In genomic region chr10:11683529-11684320, GRCh38 we compare ENCODE assay signal across 10 cellular contexts. TPM values are rescaled to one million over a fixed set of nuclear protein-coding genes. Genes with fewer than 3 reads are reported as not detected.
DNase-seq lines count a peak whose midpoint lies in the region; ATAC-seq and TF ChIP-seq lines count a peak whose summit lies in the region.
"Had no signal": no experiment of that assay in that cellular context is flagged by ENCODE, and none has a peak within 500 bp of the region (broad histone marks: within the 10 kb centered on the region; RNA-seq: fewer than 3 reads in every experiment).

No MANE protein-coding gene starts in this region.

- DNase-seq in RPMI8226 (peak; percentile 55), left colon (peak; percentile 64 to 67), putamen (ENCODE audit: low spot score) (no peak), GM10266 (ENCODE audit: extremely low spot score) (no peak)
- DNase-seq: OCI-M1 had no signal

- H3K4me3 ChIP-seq in BLaER1 treated with 17β-estradiol and CSF1 and Interleukin-3, amounts not matched to agents 10 nM and 100 nM = peak overlapping the region in 8 of 10 experiments; percentile 49 to 61 (median 56); a peak in 12 of 20 replicates
- H3K4me3 ChIP-seq in GM08714 (ENCODE audit: low read length) = peak overlapping the region; percentile 58; the same call in 1 of the 2 replicates
- H3K4me3 ChIP-seq: thyroid gland had no signal

- intact Hi-C loops in left colon (cut with DNase I, micrococcal nuclease) = no loop called here

- ATAC-seq in left colon (peak; percentile 74), HG02870 (IDR thresholded peaks at IDR 0.05; ENCODE audit: unreplicated experiment) (no peak), GM18505 (IDR thresholded peaks at IDR 0.05; ENCODE audit: unreplicated experiment) (no peak)

- H3K4me2 ChIP-seq in BLaER1 treated with 17β-estradiol and CSF1 and Interleukin-3, amounts not matched to agents 10 nM and 100 nM = peak overlapping the region; percentile 82 to 97 (median 86)

- peak overlapping the region in 9 of 11 experiments; percentile 79 to 86 (median 82); a peak in 19 of 22 replicates for H3K9ac ChIP-seq in BLaER1 treated with 17β-estradiol and CSF1 and Interleukin-3, amounts not matched to agents 10 nM and 100 nM

- H4K20me1 ChIP-seq in BLaER1 treated with 17β-estradiol and CSF1 and Interleukin-3, amounts not matched to agents 10 nM and 100 nM = 0 out of 22 replicates have a peak, but pooled peaks cover 0 to 4% (median 0%) of the 10 kb centered on the region in 11 experiments

- H3K4me1 ChIP-seq in BLaER1 treated with 17β-estradiol and CSF1 and Interleukin-3, amounts not matched to agents 10 nM and 100 nM = peaks cover 68 to 95% (median 92%) of the 10 kb centered on the region in 10 experiments

- no peaks in the 10 kb centered on the region for H3K36me3 ChIP-seq in BLaER1 treated with 17β-estradiol and CSF1 and Interleukin-3, amounts not matched to agents 10 nM and 100 nM
- H3K36me3 ChIP-seq: thyroid gland had no signal

- peak overlapping the region in 9 of 11 experiments; percentile 86 to 95 (median 93); a peak in 18 of 22 replicates for H3K27ac ChIP-seq in BLaER1 treated with 17β-estradiol and CSF1 and Interleukin-3, amounts not matched to agents 10 nM and 100 nM

- H3K27me3 ChIP-seq in BLaER1 treated with 17β-estradiol and CSF1 and Interleukin-3, amounts not matched to agents 10 nM and 100 nM = peaks cover 0 to 12% (median 0%) of the 10 kb centered on the region in 11 experiments; a peak in 1 of 22 replicates
- H3K27me3 ChIP-seq: thyroid gland had no signal

- no peak for TF ChIP-seq POLR2A in GM18505 (IDR thresholded peaks at IDR 0.05; ENCODE audit: borderline replicate concordance, extremely low read depth, insufficient read depth, insufficient read length)

- no peaks in the 10 kb centered on the region for H3K9me3 ChIP-seq in BLaER1 treated with 17β-estradiol and CSF1 and Interleukin-3, amounts not matched to agents 10 nM and 100 nM (replicated peaks in 1 of 11)
- H3K9me3 ChIP-seq: thyroid gland had no signal

- TF ChIP-seq CTCF in GM10266 (IDR thresholded peaks at IDR 0.05; ENCODE audit: control insufficient read depth, insufficient read depth, low read depth, missing control alignments) = no peak

RNA-seq across cellular contexts. Expression of gene ECHDC3, which starts 58.5 kb away (rescaled TPM):
- 10 to 100 TPM; 10.2 to 10.5 TPM for total RNA-seq in left colon

Comparison
In these comparisons a context has a peak if more than half of its experiments do, and no peak if none do; other contexts are left out.
1. DNase-seq: peak in RPMI8226 (single experiment) and left colon (2 of 2); none in putamen (single experiment) and GM10266 (single experiment).